ENCODE assay signal across 9 cellular contexts in the genomic region with DNA sequence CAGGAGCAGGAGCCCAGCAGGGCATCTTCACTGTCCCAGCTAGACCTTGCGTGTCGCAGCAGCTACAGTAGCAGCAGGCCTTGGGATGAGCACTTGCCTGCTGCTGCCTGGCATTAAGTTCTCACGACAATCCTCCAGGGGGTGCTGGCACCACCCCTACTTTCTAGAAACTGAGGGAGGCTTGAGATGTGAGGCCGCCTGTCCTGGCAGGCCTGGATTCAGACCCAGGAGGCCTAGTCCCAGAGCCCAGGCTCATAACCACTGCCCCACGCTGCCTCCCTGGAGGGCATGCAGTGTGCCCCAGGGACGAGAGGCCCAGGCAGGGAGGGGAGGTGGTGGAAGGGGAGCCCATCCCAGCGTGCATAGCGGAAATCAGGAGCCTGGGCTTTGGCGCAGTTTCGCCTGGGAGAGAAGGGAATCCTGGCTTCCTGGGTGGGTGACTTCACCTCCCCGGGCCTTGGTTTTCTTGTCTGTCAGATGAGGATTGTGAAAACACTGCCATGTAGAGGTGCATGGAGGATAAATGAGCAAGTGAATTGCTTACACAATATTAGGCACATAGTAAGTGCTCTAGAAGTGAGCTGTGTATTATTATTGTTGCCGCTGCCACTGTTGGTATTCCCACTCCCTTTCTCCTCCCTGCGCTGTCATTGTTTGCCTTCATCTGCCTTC. TPM values are rescaled to one million over a fixed set of nuclear protein-coding genes. Genes with fewer than 3 reads are reported as not detected.
DNase-seq lines count a peak whose midpoint lies in the region; ATAC-seq and TF ChIP-seq lines count a peak whose summit lies in the region.
"Had no signal": no experiment of that assay in that cellular context is flagged by ENCODE, and none has a peak within 500 bp of the region (broad histone marks: within the 10 kb centered on the region; RNA-seq: fewer than 3 reads in every experiment).

No MANE protein-coding gene starts in this region.

- H3K36me3 ChIP-seq in thoracic aorta = peaks cover 15% of the 10 kb centered on the region

- peak; percentile 26 for TF ChIP-seq CTCF in thoracic aorta (IDR thresholded peaks at IDR 0.05)

- H3K4me3 ChIP-seq in thoracic aorta = peak overlapping the region; percentile 37

- DNase-seq in NCI-H2171 treated with DMSO at 0.1 percent for 48 hours (lab: John Stamatoyannopoulos, UW) (peak; percentile 65), NCI-H2171 (lab: John Stamatoyannopoulos, UW) (no peak), left cardiac atrium (no peak), thoracic aorta (ENCODE audit: low spot score) (no peak), HCEC 1CT (no peak)

- intact Hi-C loops in left cardiac atrium (cut with DNase I) = no loop called here

- peak; percentile 20; the same call in 2 of the 3 replicates for ATAC-seq in SK-N-SH treated with all-trans-retinoic acid at 6 μM for 48 hours
- ATAC-seq in left cardiac atrium = peak; percentile 2 to 12
- no peak for ATAC-seq in thoracic aorta (ENCODE audit: insufficient number of reproducible peaks, low FRiP score, low read depth)
- no peak for ATAC-seq in HG03159 (IDR thresholded peaks at IDR 0.05; ENCODE audit: unreplicated experiment)
- no peak for ATAC-seq in HG03342 (IDR thresholded peaks at IDR 0.05; ENCODE audit: unreplicated experiment)

- no peaks in the 10 kb centered on the region for H3K9me3 ChIP-seq in thoracic aorta

- H3K4me1 ChIP-seq in thoracic aorta (ENCODE audit: control insufficient read depth in 1 of 2, low read depth in 2 of 2) = peaks cover 17 to 39% of the 10 kb centered on the region in 2 donors

- H3K27ac ChIP-seq in thoracic aorta = peak overlapping the region; percentile 87 to 93

- no peaks in the 10 kb centered on the region for H3K27me3 ChIP-seq in thoracic aorta (replicated peaks; ENCODE audit: insufficient read depth)

TF ChIP-seq in SK-N-SH treated with all-trans-retinoic acid at 6 μM for 48 hours, 23 proteins besides CTCF, POLR2A, EP300 and RAD21:
- TF ChIP-seq ISL1 (CRISPR knock-in tag; IDR thresholded peaks at IDR 0.05) (no peak), ZFP30 (CRISPR knock-in tag; IDR thresholded peaks at IDR 0.05) (no peak)

RNA-seq across cellular contexts. Expression of gene PPP5C, which starts 26.1 kb away (rescaled TPM):
- total RNA-seq in left cardiac atrium = 10 to 100 TPM; 60.5 to 75.1 TPM
- total RNA-seq in thoracic aorta = 100 to 1,000 TPM in 1 of 2 donors, 10 to 100 TPM in 1; 60.6 to 107 TPM

RNA-seq across cellular contexts. Expression of gene CCDC8, which starts 40.3 kb away (rescaled TPM):
- 10 to 100 TPM; 29.6 to 38.4 TPM for total RNA-seq in left cardiac atrium
- total RNA-seq in thoracic aorta = 10 to 100 TPM; 22.6 to 23.0 TPM
- total RNA-seq: B cell had no signal

RNA-seq across cellular contexts. Expression of gene PNMA8C, which starts 55.7 kb away (rescaled TPM):
- total RNA-seq in left cardiac atrium (under 1 TPM; 0.09 to 0.16 TPM), thoracic aorta (1 to 10 TPM; 1.2 to 5.2 TPM)
- total RNA-seq: B cell had no signal

Comparison
In these comparisons a context has a peak if more than half of its experiments do, and no peak if none do; other contexts are left out.
1. ATAC-seq: peak in SK-N-SH treated with all-trans-retinoic acid at 6 μM for 48 hours (single experiment) and left cardiac atrium (2 of 2); none in thoracic aorta (single experiment), HG03159 (single experiment) and HG03342 (single experiment).